15 cellular contexts compared by ENCODE assay signal in genomic region chr7:45589061-45589460, GRCh38. TPM values are rescaled to one million over a fixed set of nuclear protein-coding genes. Genes with fewer than 3 reads are reported as not detected.
"Had no signal": no experiment of that assay in that cellular context is flagged by ENCODE, and none has a peak within 500 bp of the region (broad histone marks: within the 10 kb centered on the region; RNA-seq: fewer than 3 reads in every experiment).

No MANE protein-coding gene starts in this region.

- H3K4me2 ChIP-seq: smooth muscle cell had no signal

- DNase-seq: activated CD4-positive, alpha-beta T cell treated with anti-CD3 and anti-CD28 coated beads, Interleukin-2, amount 10 ng/mL, durations not matched to agents 7 days and 5 days; activated CD4-positive, CD25-positive, alpha-beta regulatory T cell; activated naive CD4-positive, alpha-beta T cell treated with anti-CD3 and anti-CD28 coated beads, Interleukin-2, amount 10 ng/mL, durations not matched to agents 7 days and 5 days; effector memory CD4-positive, alpha-beta T cell; right cardiac atrium; stimulated activated naive CD8-positive, alpha-beta T cell treated with anti-CD3 and anti-CD28 coated beads, Interleukin-15, amount 100 ng/mL, for 72 hours had no signal

- H3K27ac ChIP-seq: ascending aorta, breast epithelium, left lung, prostate gland, thoracic aorta had no signal

- H3K4me1 ChIP-seq: ascending aorta, breast epithelium, left lung, prostate gland had no signal

- H3K36me3 ChIP-seq: ascending aorta, breast epithelium, left lung, prostate gland, thoracic aorta had no signal

- ATAC-seq: activated T-helper 17 cell treated with anti-CD3 and anti-CD28 coated beads, Interleukin-2, amount 50 U/mL, for 72 hours; left lung; right cardiac atrium; stimulated activated naive CD8-positive, alpha-beta T cell treated with anti-CD3 and anti-CD28 coated beads, Interleukin-15, amount 100 ng/mL, for 72 hours had no signal

- FAIRE-seq: frontal cortex, islet of Langerhans had no signal

- H3K9me3 ChIP-seq: ascending aorta, breast epithelium, left lung, prostate gland, thoracic aorta had no signal

- H3K27me3 ChIP-seq: ascending aorta, breast epithelium, left lung had no signal

- H3K4me3 ChIP-seq: ascending aorta, breast epithelium, left lung, prostate gland, smooth muscle cell, thoracic aorta had no signal

RNA-seq across cellular contexts. Expression of gene ADCY1, which starts 14.9 kb away (rescaled TPM):
- polyA plus RNA-seq: smooth muscle cell had no signal
